24 cellular contexts compared by ENCODE assay signal in the genomic region with DNA sequence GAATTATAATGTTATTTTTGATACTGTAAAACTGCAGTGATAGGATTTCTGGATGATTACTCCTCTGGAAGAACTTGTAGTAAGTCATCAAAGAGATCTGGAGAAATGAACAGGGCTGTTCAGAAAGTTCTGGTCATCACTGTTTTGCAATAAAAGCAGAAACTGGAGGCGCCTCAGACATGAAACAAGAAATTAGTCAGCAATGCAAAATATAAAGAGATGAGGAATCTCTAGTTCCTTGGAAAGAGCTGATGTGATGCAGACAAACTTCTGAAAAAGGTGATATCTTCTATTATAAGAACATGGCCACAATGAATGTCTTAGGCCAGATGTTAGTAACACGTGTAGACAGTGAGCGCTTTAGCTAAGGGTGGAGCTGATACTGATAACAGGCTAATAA. TPM values are rescaled to one million over a fixed set of nuclear protein-coding genes. Genes with fewer than 3 reads are reported as not detected.
A peak's percentile ranks its signal among the peaks of the same experiment; 100 is the strongest.
DNase-seq lines count a peak whose midpoint lies in the region; ATAC-seq and TF ChIP-seq lines count a peak whose summit lies in the region.
"Had no signal": no experiment of that assay in that cellular context is flagged by ENCODE, and none has a peak within 500 bp of the region (broad histone marks: within the 10 kb centered on the region; RNA-seq: fewer than 3 reads in every experiment).

No MANE protein-coding gene starts in this region.

- H3K9me3 Mint-ChIP-seq in activated naive CD4-positive, alpha-beta T cell treated with anti-CD3 and anti-CD28 coated beads, Interleukin-2, amount 50 U/mL, for 72 hours, result no peaks in the 10 kb centered on the region
- no peaks in the 10 kb centered on the region for H3K9me3 Mint-ChIP-seq in HFFc6
- no peaks in the 10 kb centered on the region for H3K9me3 Mint-ChIP-seq in stimulated activated memory B cell treated with anti-CD40 and anti-IgM and Interleukin-4, amounts not matched to agents 10 μg/mL and 1 μg/mL and 100 μg/mL, for 72 hours

- H3K4me1 Mint-ChIP-seq in HFFc6 (ENCODE audit: low read depth), result peaks cover 48% of the 10 kb centered on the region
- peaks cover 23% of the 10 kb centered on the region for H3K4me1 Mint-ChIP-seq in stimulated activated memory B cell treated with anti-CD40 and anti-IgM and Interleukin-4, amounts not matched to agents 10 μg/mL and 1 μg/mL and 100 μg/mL, for 72 hours
- H3K4me1 Mint-ChIP-seq: B cell had no signal

- H3K27ac Mint-ChIP-seq in activated naive CD4-positive, alpha-beta T cell treated with anti-CD3 and anti-CD28 coated beads, Interleukin-2, amount 50 U/mL, for 72 hours, result peak overlapping the region; percentile 11 to 75
- H3K27ac Mint-ChIP-seq in HFFc6, result peak overlapping the region; percentile 50
- H3K27ac Mint-ChIP-seq in stimulated activated memory B cell treated with anti-CD40 and anti-IgM and Interleukin-4, amounts not matched to agents 10 μg/mL and 1 μg/mL and 100 μg/mL, for 72 hours, result peak overlapping the region; percentile 48
- H3K27ac Mint-ChIP-seq: B cell had no signal

- peaks cover 22 to 36% of the 10 kb centered on the region in 2 donors for H3K36me3 Mint-ChIP-seq in activated naive CD4-positive, alpha-beta T cell treated with anti-CD3 and anti-CD28 coated beads, Interleukin-2, amount 50 U/mL, for 72 hours
- H3K36me3 Mint-ChIP-seq in HFFc6 (ENCODE audit: low read depth), result peaks cover 40% of the 10 kb centered on the region
- H3K36me3 Mint-ChIP-seq in stimulated activated memory B cell treated with anti-CD40 and anti-IgM and Interleukin-4, amounts not matched to agents 10 μg/mL and 1 μg/mL and 100 μg/mL, for 72 hours, result peaks cover 62% of the 10 kb centered on the region

- H3K4me3 Mint-ChIP-seq in HFFc6, result no peak overlapping the region
- no peak overlapping the region for H3K4me3 Mint-ChIP-seq in stimulated activated memory B cell treated with anti-CD40 and anti-IgM and Interleukin-4, amounts not matched to agents 10 μg/mL and 1 μg/mL and 100 μg/mL, for 72 hours
- H3K4me3 Mint-ChIP-seq: B cell had no signal

- peak; percentile 61 to 78 for ATAC-seq in activated naive CD4-positive, alpha-beta T cell treated with anti-CD3 and anti-CD28 coated beads, Interleukin-2, amount 50 U/mL, for 72 hours
- no peak for ATAC-seq in stimulated activated memory B cell treated with anti-CD40 and anti-IgM and Interleukin-4, amounts not matched to agents 10 μg/mL and 1 μg/mL and 100 μg/mL, for 72 hours
- ATAC-seq: gastroesophageal sphincter, HCT116, left lobe of liver had no signal

- no peak for DNase-seq in activated naive CD4-positive, alpha-beta T cell treated with anti-CD3 and anti-CD28 coated beads, Interleukin-2, amount 50 U/mL, for 72 hours (ENCODE audit: low spot score in 2 of 2)
- DNase-seq in activated naive CD4-positive, alpha-beta T cell treated with Interleukin-2 at 50 U/mL for 16 hours, result no peak
- peak; percentile 18 for DNase-seq in HFFc6
- peak; percentile 54 for DNase-seq in epithelial cell of esophagus (ENCODE audit: low read depth)
- no peak for DNase-seq in GDM1 (lab: John Stamatoyannopoulos, UW)
- DNase-seq in kidney glomerular epithelial cell (lab: John Stamatoyannopoulos, UW), result no peak
- DNase-seq in NCI-H345 treated with DMSO at 0.1 percent for 48 hours (lab: John Stamatoyannopoulos, UW; ENCODE audit: unreplicated experiment), result no peak
- DNase-seq: activated CD4-positive, alpha-beta T cell treated with anti-CD3 and anti-CD28 coated beads, Interleukin-2, amount 50 U/mL, for 4 hours; activated effector memory CD4-positive, alpha-beta T cell treated with anti-CD3 and anti-CD28 coated beads, Interleukin-2, amount 50 U/mL, for 16 hours; cortex of kidney; KBM-7; NCI-H1930; NCI-H446 treated with DMSO at 0.1 percent for 48 hours; NK-92 treated with Interleukin-12 subunit alpha and Interleukin-12 subunit beta, amount 100 ng/mL, for 24 hours; stomach had no signal

- no peak overlapping the region for H3K4me3 ChIP-seq in epithelial cell of esophagus (ENCODE audit: low read length)
- H3K4me3 ChIP-seq: gastroesophageal sphincter, stomach had no signal

- peaks cover 3% of the 10 kb centered on the region for H3K27me3 Mint-ChIP-seq in HFFc6 (ENCODE audit: insufficient read depth)
- H3K27me3 Mint-ChIP-seq in stimulated activated memory B cell treated with anti-CD40 and anti-IgM and Interleukin-4, amounts not matched to agents 10 μg/mL and 1 μg/mL and 100 μg/mL, for 72 hours, result no peaks in the 10 kb centered on the region
- H3K27me3 Mint-ChIP-seq: B cell had no signal

- no peak for TF ChIP-seq CTCF in HFFc6 (IDR thresholded peaks at IDR 0.05)
- no peak for TF ChIP-seq CTCF in epithelial cell of esophagus (IDR thresholded peaks at IDR 0.05; ENCODE audit: insufficient read depth, low read depth, low read length, missing control alignments)

RNA-seq across cellular contexts. Expression of a gene that starts 9.5 kb away (rescaled TPM):
- 100 to 1,000 TPM; 187 to 191 TPM for total RNA-seq in activated naive CD4-positive, alpha-beta T cell treated with anti-CD3 and anti-CD28 coated beads, Interleukin-2, amount 50 U/mL, for 72 hours
- total RNA-seq in HFFc6 (2021; fragmentation: NEBNext Ultra II Directional; extraction: Animal tissue kit (Norgen Biotek cat#: 25700)), result 100 to 1,000 TPM; 128 to 150 (median 142) TPM

RNA-seq across cellular contexts. Expression of a gene that starts 9.8 kb away (rescaled TPM):
- 10 to 100 TPM; 36.5 to 49.1 TPM for total RNA-seq in activated naive CD4-positive, alpha-beta T cell treated with anti-CD3 and anti-CD28 coated beads, Interleukin-2, amount 50 U/mL, for 72 hours
- total RNA-seq in HFFc6 (2021; fragmentation: NEBNext Ultra II Directional; extraction: Animal tissue kit (Norgen Biotek cat#: 25700)), result 100 to 1,000 TPM in 4 of 6 experiments, 10 to 100 TPM in 2; 85.0 to 117 (median 103) TPM

RNA-seq across cellular contexts. Expression of a gene that starts 19.3 kb away (rescaled TPM):
- total RNA-seq in activated naive CD4-positive, alpha-beta T cell treated with anti-CD3 and anti-CD28 coated beads, Interleukin-2, amount 50 U/mL, for 72 hours, result not detected
- not detected for total RNA-seq in HFFc6 (2021; fragmentation: NEBNext Ultra II Directional; extraction: Animal tissue kit (Norgen Biotek cat#: 25700))
- total RNA-seq: B cell, G401, left lobe of liver, mononuclear cell, renal cortical epithelial cell, RPMI7951, stomach had no signal

RNA-seq across cellular contexts. Expression of a gene that starts 28.1 kb away (rescaled TPM):
- 1 to 10 TPM; 1.1 to 1.4 TPM for total RNA-seq in activated naive CD4-positive, alpha-beta T cell treated with anti-CD3 and anti-CD28 coated beads, Interleukin-2, amount 50 U/mL, for 72 hours
- 10 to 100 TPM in 1 of 6 experiments, 1 to 10 TPM in 5; 6.4 to 11.2 (median 8.3) TPM for total RNA-seq in HFFc6 (2021; fragmentation: NEBNext Ultra II Directional; extraction: Animal tissue kit (Norgen Biotek cat#: 25700))

RNA-seq across cellular contexts. Expression of a gene that starts 33.6 kb away (rescaled TPM):
- total RNA-seq in activated naive CD4-positive, alpha-beta T cell treated with anti-CD3 and anti-CD28 coated beads, Interleukin-2, amount 50 U/mL, for 72 hours, result under 1 TPM; 0.34 to 0.41 TPM
- not detected for total RNA-seq in HFFc6 (2021; fragmentation: NEBNext Ultra II Directional; extraction: Animal tissue kit (Norgen Biotek cat#: 25700))
- total RNA-seq: G401, gastroesophageal sphincter, left lobe of liver, renal cortical epithelial cell, RPMI7951, stomach had no signal

Comparison
In these comparisons a context has a peak if more than half of its experiments do, and no peak if none do; other contexts are left out.
1. DNase-seq: peak in HFFc6 (single experiment) and epithelial cell of esophagus (single experiment); none in activated naive CD4-positive, alpha-beta T cell treated with anti-CD3 and anti-CD28 coated beads, Interleukin-2, amount 50 U/mL, for 72 hours (0 of 2), activated naive CD4-positive, alpha-beta T cell treated with Interleukin-2 at 50 U/mL for 16 hours (single experiment), GDM1 (single experiment), kidney glomerular epithelial cell (single experiment) and NCI-H345 treated with DMSO at 0.1 percent for 48 hours (single experiment).
2. Peak in every context shown above with its lines, with median percentiles within 50 percentile points of each other: H3K27ac Mint-ChIP-seq.